9 cellular contexts compared by ENCODE assay signal in the genomic region with DNA sequence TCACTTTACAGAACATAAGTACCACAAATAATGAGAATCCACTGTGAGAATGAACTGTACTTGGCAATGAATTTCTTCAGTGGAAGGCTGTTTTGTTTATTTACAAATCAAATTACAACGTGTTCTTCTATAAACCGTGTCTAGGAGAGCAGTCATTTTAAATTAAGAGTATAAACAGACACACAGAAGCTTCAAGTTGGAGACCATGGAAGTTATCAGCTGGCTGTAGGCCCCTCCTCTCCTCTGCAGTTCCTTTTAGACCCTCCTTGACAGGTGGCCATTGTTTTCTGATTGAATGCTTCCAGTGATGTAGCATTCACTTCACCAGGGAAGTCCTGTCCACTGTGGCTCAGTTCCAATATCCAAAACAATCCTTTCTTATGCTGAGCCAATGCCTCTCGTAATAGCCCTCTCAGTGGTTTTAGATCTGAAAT. TPM values are rescaled to one million over a fixed set of nuclear protein-coding genes. Genes with fewer than 3 reads are reported as not detected.
A peak's percentile ranks its signal among the peaks of the same experiment; 100 is the strongest.
DNase-seq lines count a peak whose midpoint lies in the region; ATAC-seq, FAIRE-seq and TF ChIP-seq lines count a peak whose summit lies in the region.
"Had no signal": no experiment of that assay in that cellular context is flagged by ENCODE, and none has a peak within 500 bp of the region (broad histone marks: within the 10 kb centered on the region; RNA-seq: fewer than 3 reads in every experiment).

No MANE protein-coding gene starts in this region.

- no peaks in the 10 kb centered on the region for H3K27me3 Mint-ChIP-seq in T-cell
- H3K27me3 Mint-ChIP-seq: CD4-positive, alpha-beta memory T cell had no signal

- H3K9me1 ChIP-seq in keratinocyte (ENCODE audit: control insufficient read depth, extremely low read depth, insufficient read depth, low read length): no peaks in the 10 kb centered on the region

- no peak overlapping the region for H3K27ac Mint-ChIP-seq in T-cell

- H3K36me3 ChIP-seq in ACC112 (ENCODE audit: insufficient read depth, low read length) (no peaks in the 10 kb centered on the region), keratinocyte (ENCODE audit: control insufficient read depth in 2 of 2, extremely low read depth in 1 of 2, insufficient read depth in 2 of 2, low read length in 2 of 2) (no peaks in the 10 kb centered on the region)

- H3K27me3 ChIP-seq in ACC112 (ENCODE audit: insufficient read depth, low read length) (no peaks in the 10 kb centered on the region), keratinocyte (ENCODE audit: control insufficient read depth, extremely low read depth, insufficient read depth, low read length) (no peaks in the 10 kb centered on the region)

- CTCF ChIA-PET in T-cell (lab: Charles Lee): no interaction called here

- no peak for TF ChIP-seq CTCF in keratinocyte (optimal IDR thresholded peaks at IDR 0.05 in 1 of 3, IDR thresholded peaks at IDR 0.05 in 1 of 3, conservative IDR thresholded peaks at IDR 0.05 in 1 of 3; ENCODE audit: extremely low read depth in 1 of 3, insufficient read depth in 2 of 3, low read length in 3 of 3)

- no peak for TF ChIP-seq POLR2A in H54 (IDR thresholded peaks at IDR 0.05; ENCODE audit: low read depth, low read length)

- POLR2A ChIA-PET in T-cell (lab: Charles Lee): no interaction called here

- H3K9ac ChIP-seq in keratinocyte (ENCODE audit: control insufficient read depth, extremely low read depth, insufficient read depth, low read length): no peak overlapping the region

- H2AFZ ChIP-seq in ACC112 (ENCODE audit: low read length, unreplicated experiment): peak overlapping the region; percentile 47
- peak overlapping the region; percentile 32 for H2AFZ ChIP-seq in keratinocyte (ENCODE audit: control insufficient read depth, low read length)

- H3K4me3 ChIP-seq in ACC112 (ENCODE audit: low read depth, low read length): no peak overlapping the region
- H3K4me3 ChIP-seq in keratinocyte (ENCODE audit: control insufficient read depth in 2 of 3, extremely low read depth in 1 of 3, insufficient read depth in 2 of 3, low read depth in 1 of 3, low read length in 3 of 3): no peak overlapping the region

- FAIRE-seq in keratinocyte (lab: Jason Lieb, UNC) (no peak), H54 (lab: Jason Lieb, UNC) (no peak)

- H3K9me3 ChIP-seq in keratinocyte (ENCODE audit: control insufficient read depth, low read depth, low read length): no peaks in the 10 kb centered on the region

- DNase-seq in M059J (ENCODE audit: low read depth) (peak; percentile 46), keratinocyte (ENCODE audit: low read depth, low spot score) (no peak), H54 (ENCODE audit: insufficient read length, low spot score) (no peak), T-cell (no peak)
- DNase-seq in NK-92 treated with Interleukin-12 subunit alpha and Interleukin-12 subunit beta, amount 100 ng/mL, for 24 hours (lab: John Stamatoyannopoulos, UW): no peak
- DNase-seq: CD4-positive, alpha-beta memory T cell had no signal

- peaks cover 21 to 26% (median 21%) of the 10 kb centered on the region in 3 donors for H3K4me1 Mint-ChIP-seq in T-cell

- ATAC-seq in T-cell (replicated peaks in 1 of 4) (no peak), HG02642 (IDR thresholded peaks at IDR 0.05; ENCODE audit: poor library complexity, unreplicated experiment) (no peak)

- H3K79me2 ChIP-seq in ACC112 (ENCODE audit: control insufficient read depth, insufficient read depth, low read length, unreplicated experiment) (no peaks in the 10 kb centered on the region), keratinocyte (ENCODE audit: control insufficient read depth, insufficient read depth, low read length) (no peaks in the 10 kb centered on the region)

- dilution Hi-C loops in keratinocyte (cut with MboI; ENCODE audit: extremely low pct_ligation_motif_present, low sequenced_read_pairs): no loop called here

- no peaks in the 10 kb centered on the region for H3K36me3 Mint-ChIP-seq in T-cell
- H3K36me3 Mint-ChIP-seq: CD4-positive, alpha-beta memory T cell had no signal

- no peaks in the 10 kb centered on the region for H3K9me3 Mint-ChIP-seq in T-cell
- H3K9me3 Mint-ChIP-seq: CD4-positive, alpha-beta memory T cell had no signal

- no peak overlapping the region for H3K4me3 Mint-ChIP-seq in T-cell
- H3K4me3 Mint-ChIP-seq: CD4-positive, alpha-beta memory T cell had no signal

- H3K4me1 ChIP-seq in ACC112 (ENCODE audit: control insufficient read depth, insufficient read depth, low read length, unreplicated experiment): peaks cover 35% of the 10 kb centered on the region
- peaks cover 33% of the 10 kb centered on the region for H3K4me1 ChIP-seq in keratinocyte (ENCODE audit: control insufficient read depth, extremely low read depth, insufficient read depth, low read length)

- peak overlapping the region; percentile 79 for H3K4me2 ChIP-seq in keratinocyte (ENCODE audit: control insufficient read depth, extremely low read depth, insufficient read depth, low read depth, low read length)

- H3K27ac ChIP-seq in ACC112 (ENCODE audit: low read depth, low read length) (peak overlapping the region; percentile 59), angular gyrus (ENCODE audit: low read depth, low read length) (peak overlapping the region; percentile 81), keratinocyte (ENCODE audit: control insufficient read depth, insufficient read depth, low read length) (peak overlapping the region; percentile 86)

- no peaks in the 10 kb centered on the region for H4K20me1 ChIP-seq in keratinocyte (ENCODE audit: control insufficient read depth, extremely low read depth, insufficient read depth, low read length)

RNA-seq across cellular contexts. Expression of gene MAPK6, which starts 7.3 kb away (rescaled TPM):
- 65.2 and 71.6 TPM in 2 replicates for total RNA-seq in M059J (2014; rRNA removed; shearing (Covaris generic))
- polyA plus RNA-seq in keratinocyte: 48.5 to 103 TPM (median 83.7 TPM) in 3 replicates
- 62.6 TPM for polyA plus RNA-seq in keratinocyte (2011; ENCODE audit: low read depth)
- 45.1 and 95.3 TPM in 2 replicates for polyA plus RNA-seq in keratinocyte (2011; cell fraction: cytosol; rRNA removed)
- 60.9 and 65.9 TPM in 2 replicates for polyA plus RNA-seq in keratinocyte (2011; cell fraction: nucleus; rRNA removed)
- polyA plus RNA-seq in keratinocyte (2012; ENCODE audit: low replicate concordance): 51.7 and 70.9 TPM in 2 replicates
- 37.4 to 119 TPM (median 85.6 TPM) in 3 replicates for polyA minus RNA-seq in keratinocyte
- 57.6 TPM for polyA minus RNA-seq in keratinocyte (2011; cell fraction: cytosol; rRNA and poly(A)+ RNA removed)
- 50.3 and 105 TPM in 2 replicates for polyA minus RNA-seq in keratinocyte (2011; cell fraction: nucleus; rRNA and poly(A)+ RNA removed)
- total RNA-seq in T-cell: 10 to 100 TPM; 15.1 to 35.1 (median 19.8) TPM

RNA-seq across cellular contexts. Expression of gene LEO1, which starts 40.1 kb away (rescaled TPM):
- total RNA-seq in M059J (2014; rRNA removed; shearing (Covaris generic)): 24.2 and 33.4 TPM in 2 replicates
- 6.3 to 12.5 TPM (median 12.2 TPM) in 3 replicates for polyA plus RNA-seq in keratinocyte
- 51.1 TPM for polyA plus RNA-seq in keratinocyte (2011; ENCODE audit: low read depth)
- polyA plus RNA-seq in keratinocyte (2011; cell fraction: cytosol; rRNA removed): 6.8 and 7.9 TPM in 2 replicates
- polyA plus RNA-seq in keratinocyte (2011; cell fraction: nucleus; rRNA removed): 10.6 and 15.7 TPM in 2 replicates
- 23.6 and 27.2 TPM in 2 replicates for polyA plus RNA-seq in keratinocyte (2012; ENCODE audit: low replicate concordance)
- polyA minus RNA-seq in keratinocyte: 1.8 to 10.7 TPM (median 3.3 TPM) in 3 replicates
- 1.2 TPM for polyA minus RNA-seq in keratinocyte (2011; cell fraction: cytosol; rRNA and poly(A)+ RNA removed)
- 4.2 and 7.4 TPM in 2 replicates for polyA minus RNA-seq in keratinocyte (2011; cell fraction: nucleus; rRNA and poly(A)+ RNA removed)
- total RNA-seq in T-cell: 10 to 100 TPM in 4 of 5 donors, 1 to 10 TPM in 1; 8.6 to 20.2 (median 16.7) TPM
